ENCODE assay signal across 12 cellular contexts in genomic region chr10:5566606-5567005, GRCh38. TPM values are rescaled to one million over a fixed set of nuclear protein-coding genes. Genes with fewer than 3 reads are reported as not detected.
DNase-seq lines count a peak whose midpoint lies in the region; ATAC-seq and TF ChIP-seq lines count a peak whose summit lies in the region.
"Had no signal": no experiment of that assay in that cellular context is flagged by ENCODE, and none has a peak within 500 bp of the region (broad histone marks: within the 10 kb centered on the region; RNA-seq: fewer than 3 reads in every experiment).

No MANE protein-coding gene starts in this region.

- POLR2A ChIA-PET in T-cell (lab: Charles Lee) = interaction anchor here in 1 of 2 donors (0.5 kb wide), 1 partner anchor 1570 kb away, joined by 3 read pairs; no protein-coding TSS in a partner anchor

- peak; percentile 82 for DNase-seq in HT1080 (ENCODE audit: low read depth)
- DNase-seq in T-cell = peak in 6 of 34 experiments; percentile 18 to 46 (median 29)
- peak; percentile 24 for DNase-seq in dermis blood vessel endothelial cell
- peak; percentile 54 for DNase-seq in stimulated activated CD4-positive, alpha-beta T cell treated with anti-CD3 and anti-CD28 coated beads, Interleukin-2, amount 100 ng/mL, for 4 hours (ENCODE audit: low read depth)
- DNase-seq in G401 (ENCODE audit: low spot score) = no peak
- DNase-seq in NCI-H526 (lab: John Stamatoyannopoulos, UW) = no peak
- DNase-seq in sigmoid colon = no peak
- DNase-seq: KG1, naive B cell, NCI-H774, T-helper 17 cell had no signal

- TF ChIP-seq CTCF in sigmoid colon (IDR thresholded peaks at IDR 0.05) = no peak

- H3K9me3 Mint-ChIP-seq in T-cell = no peaks in the 10 kb centered on the region

- intact Hi-C loops in sigmoid colon (cut with DNase I) = no loop called here

- no peak for TF ChIP-seq POLR2A in sigmoid colon (IDR thresholded peaks at IDR 0.05)

- H3K36me3 ChIP-seq in sigmoid colon = no peaks in the 10 kb centered on the region

- H3K9me3 ChIP-seq in sigmoid colon = no peaks in the 10 kb centered on the region

- no peak for TF ChIP-seq EP300 in sigmoid colon (IDR thresholded peaks at IDR 0.05)

- H3K27me3 Mint-ChIP-seq in T-cell = peaks cover 0 to 7% of the 10 kb centered on the region in 2 donors
- H3K27me3 Mint-ChIP-seq: T-helper 17 cell had no signal

- ATAC-seq in T-cell (replicated peaks in 1 of 4) = no peak
- no peak for ATAC-seq in GM19328 (IDR thresholded peaks at IDR 0.05; ENCODE audit: unreplicated experiment)
- ATAC-seq: T-helper 17 cell had no signal

- CTCF ChIA-PET in T-cell (lab: Charles Lee) = interaction anchor here (0.9 to 1.5 kb wide), 2 partner anchors 56 to 72 kb away, joined by 3 read pairs; no protein-coding TSS in a partner anchor

- H3K27ac Mint-ChIP-seq in T-cell = peak overlapping the region; percentile 40 to 99
- H3K27ac Mint-ChIP-seq: T-helper 17 cell had no signal

- H3K4me3 ChIP-seq in sigmoid colon = no peak overlapping the region

- H3K4me1 Mint-ChIP-seq in T-cell = peaks cover 28 to 40% (median 39%) of the 10 kb centered on the region in 3 donors

- 90% methylated on average over 3 of the region's 3 CpGs for WGBS in sigmoid colon, 2 donors

- H3K27ac ChIP-seq in sigmoid colon = no peak overlapping the region

- H3K36me3 Mint-ChIP-seq in T-cell = peaks cover 3% of the 10 kb centered on the region
- H3K36me3 Mint-ChIP-seq: naive B cell had no signal

- H3K27me3 ChIP-seq in sigmoid colon = no peaks in the 10 kb centered on the region

- in situ Hi-C loops in G401 (cut with HindIII; ENCODE audit: low sequenced_read_pairs) = no loop called here

- peaks cover 0 to 23% (median 20%) of the 10 kb centered on the region in 4 donors for H3K4me1 ChIP-seq in sigmoid colon

- peak overlapping the region in 1 of 3 donors; percentile 3 for H3K4me3 Mint-ChIP-seq in T-cell
- H3K4me3 Mint-ChIP-seq: naive B cell, T-helper 17 cell had no signal

RNA-seq across cellular contexts. Expression of gene CALML3, which starts 41.8 kb away (rescaled TPM):
- total RNA-seq in HT1080 (2014; rRNA removed; shearing (Covaris generic)) = not detected in 2 replicates
- not detected in 2 replicates for polyA plus RNA-seq in HT1080 (2015; cell fraction: cytosol; rRNA removed)
- polyA plus RNA-seq in HT1080 (2015; cell fraction: nucleus; rRNA removed) = not detected in 2 replicates
- total RNA-seq in T-cell (not detected), dermis blood vessel endothelial cell (not detected in 2 replicates), sigmoid colon (not detected)
- total RNA-seq in G401 (2014; rRNA removed; shearing (Covaris generic)) = not detected in 2 replicates
- under 1 TPM in 1 of 3 donors, not detected in 2; 0.15 TPM for polyA plus RNA-seq in sigmoid colon
- total RNA-seq: T-helper 17 cell had no signal

Comparison
In these comparisons a context has a peak if more than half of its experiments do, and no peak if none do; other contexts are left out.
1. DNase-seq: peak in HT1080 (single experiment), dermis blood vessel endothelial cell (single experiment) and stimulated activated CD4-positive, alpha-beta T cell treated with anti-CD3 and anti-CD28 coated beads, Interleukin-2, amount 100 ng/mL, for 4 hours (single experiment); none in G401 (single experiment), NCI-H526 (0 of 2) and sigmoid colon (single experiment).